In genomic region chrX:63173841-63174718, GRCh38 we compare ENCODE assay signal across 8 cellular contexts.
DNase-seq lines count a peak whose midpoint lies in the region; ATAC-seq and TF ChIP-seq lines count a peak whose summit lies in the region.
"Not testable (repeated sequence)": the region's sequence is repeated elsewhere in the genome, so short reads cannot be mapped to it uniquely, and the experiment has no call there.

No MANE protein-coding gene starts in this region.

- intact Hi-C loops in body of pancreas (cut with DNase I); heart right ventricle (cut with DNase I); lower lobe of right lung (cut with DNase I); sciatic nerve (cut with DNase I); aorta (cut with DNase I): not testable (repeated sequence)

- TF ChIP-seq CTCF in RWPE2 (IDR thresholded peaks at IDR 0.05; ENCODE audit: poor library complexity, severe bottlenecking); body of pancreas (IDR thresholded peaks at IDR 0.05); heart right ventricle (IDR thresholded peaks at IDR 0.05); lower lobe of right lung (IDR thresholded peaks at IDR 0.05): not testable (repeated sequence)

- H3K4me1 ChIP-seq in RWPE2 (ENCODE audit: insufficient read depth, poor library complexity, severe bottlenecking); body of pancreas; heart right ventricle; lower lobe of right lung; aorta (ENCODE audit: control insufficient read depth in 1 of 2, insufficient read depth in 2 of 2, low read length in 2 of 2): not testable (repeated sequence)

- not testable (repeated sequence) for H3K4me3 ChIP-seq in RWPE2 (ENCODE audit: severe bottlenecking); body of pancreas; heart right ventricle; lower lobe of right lung; aorta (ENCODE audit: low read length in 2 of 2)

- not testable (repeated sequence) for H3K27me3 ChIP-seq in RWPE2 (ENCODE audit: insufficient read depth, poor library complexity, severe bottlenecking); body of pancreas; heart right ventricle; lower lobe of right lung (ENCODE audit: low read depth); aorta (ENCODE audit: control insufficient read depth in 1 of 2, insufficient read depth in 2 of 2, low read length in 1 of 2)

- not testable (repeated sequence) for H3K9me3 ChIP-seq in RWPE2 (ENCODE audit: severe bottlenecking); body of pancreas; heart right ventricle; lower lobe of right lung; aorta (ENCODE audit: control insufficient read depth, low read length)

- H3K27ac ChIP-seq in RWPE2 (ENCODE audit: poor library complexity, severe bottlenecking); body of pancreas; heart right ventricle; lower lobe of right lung; aorta (ENCODE audit: low read depth in 1 of 2, low read length in 2 of 2): not testable (repeated sequence)

- H3K36me3 ChIP-seq in RWPE2 (ENCODE audit: low read depth); body of pancreas (replicated peaks in 1 of 2; ENCODE audit: insufficient read depth in 1 of 2, low read depth in 2 of 2); heart right ventricle; lower lobe of right lung; aorta (ENCODE audit: control insufficient read depth in 1 of 2, insufficient read depth in 2 of 2, low read length in 1 of 2): not testable (repeated sequence)

- TF ChIP-seq POLR2A in body of pancreas (IDR thresholded peaks at IDR 0.05): not testable (repeated sequence)

- DNase-seq in RWPE2 (ENCODE audit: low spot score); body of pancreas; heart right ventricle; left lobe of liver (ENCODE audit: low spot score); lower lobe of right lung; sciatic nerve (ENCODE audit: low spot score); aorta: not testable (repeated sequence)

- WGBS in body of pancreas, 2 donors: no CpG with 5 or more reads among the region's 8 CpGs
- no CpG with 5 or more reads among the region's 8 CpGs for WGBS in heart right ventricle, 2 donors
- no CpG with 5 or more reads among the region's 8 CpGs for WGBS in aorta, 2 donors

- ATAC-seq in GM18868 (IDR thresholded peaks at IDR 0.05; ENCODE audit: unreplicated experiment) (peak; percentile 30), RWPE2 (ENCODE audit: low read depth) (peak; percentile 75), body of pancreas (peak; percentile 77), heart right ventricle (peak in 7 of 8 donors; percentile 11 to 90 (median 72)), left lobe of liver (peak; percentile 38), lower lobe of right lung (peak; percentile 88 to 89), sciatic nerve (peak; percentile 30), aorta (ENCODE audit: low FRiP score) (peak; percentile 88)

Comparison
In these comparisons a context has a peak if more than half of its experiments do, and no peak if none do; other contexts are left out.
1. ATAC-seq: peak in every context shown above with its lines; median percentile 88 in lower lobe of right lung; 88 in aorta; 77 in body of pancreas; 75 in RWPE2; 72 in heart right ventricle; 38 in left lobe of liver; 30 in GM18868; 30 in sciatic nerve.